ENCODE assay signal across 10 cellular contexts in the genomic region with DNA sequence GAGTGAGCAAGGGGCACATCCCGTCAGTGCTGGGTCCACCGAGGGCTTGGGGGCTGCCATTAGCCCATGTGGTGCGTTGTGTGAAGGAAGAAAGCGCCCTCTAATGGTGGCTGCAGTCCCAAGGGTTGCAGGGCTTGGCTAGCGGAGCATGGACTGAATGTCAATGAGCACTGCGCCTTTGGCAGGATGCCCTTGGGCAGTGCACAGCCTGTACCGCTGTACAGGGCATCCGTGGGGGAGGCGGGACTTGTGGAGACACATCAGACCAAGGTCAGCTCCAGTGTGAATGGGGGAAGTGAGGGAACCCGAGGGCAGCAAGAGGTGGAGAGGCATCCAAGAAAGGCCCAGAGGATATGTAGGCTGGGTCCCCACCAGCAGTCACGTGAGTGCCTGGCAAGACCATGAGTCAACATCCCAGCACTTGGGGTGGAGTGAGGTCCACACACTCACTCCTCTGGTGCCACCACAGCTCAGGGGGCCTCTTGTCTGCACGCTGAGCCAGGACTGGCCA.
DNase-seq lines count a peak whose midpoint lies in the region; ATAC-seq and TF ChIP-seq lines count a peak whose summit lies in the region.
"Had no signal": no experiment of that assay in that cellular context is flagged by ENCODE, and none has a peak within 500 bp of the region (broad histone marks: within the 10 kb centered on the region; RNA-seq: fewer than 3 reads in every experiment).

No MANE protein-coding gene starts in this region.

- H3K4me3 ChIP-seq in mucosa of descending colon, result no peak overlapping the region
- H3K4me3 ChIP-seq: heart left ventricle, thoracic aorta had no signal

- no peaks in the 10 kb centered on the region for H3K4me1 ChIP-seq in mucosa of descending colon (ENCODE audit: low read depth)

- no peaks in the 10 kb centered on the region for H3K36me3 ChIP-seq in mucosa of descending colon (ENCODE audit: low read depth)
- H3K36me3 ChIP-seq: heart left ventricle, thoracic aorta had no signal

- H3K9me3 ChIP-seq in mucosa of descending colon, result no peaks in the 10 kb centered on the region
- H3K9me3 ChIP-seq: thoracic aorta had no signal

- DNase-seq in EL (peak; percentile 62), HUDEP-2 (lab: John Stamatoyannopoulos, UW; ENCODE audit: unreplicated experiment in 76 of 76) (peak in 50 of 76 experiments; percentile 11 to 77 (median 42)), amniotic epithelial cell (ENCODE audit: low read depth) (peak; percentile 61), mucosa of descending colon (no peak), NCI-H187 (lab: John Stamatoyannopoulos, UW) (no peak), putamen (ENCODE audit: low spot score) (no peak)
- DNase-seq: activated naive CD8-positive, alpha-beta T cell treated with anti-CD3 and anti-CD28 coated beads, Interleukin-2, amount 10 ng/mL, durations not matched to agents 7 days and 5 days had no signal

- TF ChIP-seq CTCF in mucosa of descending colon (IDR thresholded peaks at IDR 0.05), result no peak

- intact Hi-C loops in mucosa of descending colon (cut with DNase I, micrococcal nuclease), result no loop called here

- peak; percentile 33 for ATAC-seq in mucosa of descending colon
- ATAC-seq in HG02973 (IDR thresholded peaks at IDR 0.05; ENCODE audit: unreplicated experiment), result no peak

Comparison
In these comparisons a context has a peak if more than half of its experiments do, and no peak if none do; other contexts are left out.
1. DNase-seq: peak in EL (single experiment), HUDEP-2 (50 of 76) and amniotic epithelial cell (single experiment); none in mucosa of descending colon (0 of 3), NCI-H187 (0 of 2) and putamen (single experiment).